22 cellular contexts compared by ENCODE assay signal in the genomic region with DNA sequence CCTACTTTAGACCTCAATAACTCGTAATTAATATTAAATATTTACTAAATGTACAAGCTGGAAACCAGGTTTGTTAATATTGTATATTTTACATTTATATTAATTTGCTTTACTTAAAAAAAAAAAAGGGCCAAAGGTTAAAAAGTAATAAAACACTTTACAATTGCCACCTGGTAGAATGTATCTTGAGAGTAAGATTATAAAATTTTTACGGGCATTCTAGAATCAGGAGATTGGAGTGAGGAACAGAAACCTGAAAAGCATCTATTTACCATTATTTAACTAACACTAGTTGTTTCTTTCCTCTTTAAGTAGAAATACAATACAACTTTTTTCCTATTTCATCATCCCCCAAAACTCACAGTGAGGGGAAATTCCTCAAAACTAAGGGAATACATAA.
"Had no signal": no experiment of that assay in that cellular context is flagged by ENCODE, and none has a peak within 500 bp of the region (broad histone marks: within the 10 kb centered on the region; RNA-seq: fewer than 3 reads in every experiment).

No MANE protein-coding gene starts in this region.

- H3K36me3 Mint-ChIP-seq: natural killer cell treated with Interleukin-12 subunit alpha and Interleukin-12 subunit beta and Interleukin-15 and Interleukin-18, amount 100 ng/mL, for 72 hours had no signal

- FAIRE-seq: keratinocyte had no signal

- H3K27ac ChIP-seq: left ventricle myocardium inferior, ovary, prostate gland, skin epidermis, spleen, tibial nerve, uterus had no signal

- H3K27ac Mint-ChIP-seq: natural killer cell treated with Interleukin-12 subunit alpha and Interleukin-12 subunit beta and Interleukin-15 and Interleukin-18, amount 100 ng/mL, for 72 hours; stimulated activated memory B cell treated with anti-CD40 and anti-IgM and Interleukin-4, amounts not matched to agents 10 μg/mL and 1 μg/mL and 100 μg/mL, for 72 hours; stimulated activated naive CD8-positive, alpha-beta T cell treated with anti-CD3 and anti-CD28 coated beads, Interleukin-15, amount 100 ng/mL, for 72 hours; type B pancreatic cell had no signal

- H3K27me3 Mint-ChIP-seq: naive thymus-derived CD4-positive, alpha-beta T cell; natural killer cell treated with Interleukin-12 subunit alpha and Interleukin-12 subunit beta and Interleukin-15 and Interleukin-18, amount 100 ng/mL, for 72 hours; stimulated activated memory B cell treated with anti-CD40 and anti-IgM and Interleukin-4, amounts not matched to agents 10 μg/mL and 1 μg/mL and 100 μg/mL, for 72 hours; stimulated activated naive CD8-positive, alpha-beta T cell treated with anti-CD3 and anti-CD28 coated beads, Interleukin-15, amount 100 ng/mL, for 72 hours; type B pancreatic cell had no signal

- DNase-seq: hippocampal formation; left ventricle myocardium inferior; mesendoderm; naive thymus-derived CD4-positive, alpha-beta T cell; ovary; right cardiac atrium; spleen; stimulated activated CD4-positive, alpha-beta T cell treated with anti-CD3 and anti-CD28 coated beads, Interleukin-4, amount 100 ng/mL, for 24 hours; stimulated activated naive CD4-positive, alpha-beta T cell treated with Interleukin-2 at 50 U/mL for 16 hours; stimulated activated naive CD8-positive, alpha-beta T cell treated with anti-CD3 and anti-CD28 coated beads, Interleukin-15, amount 100 ng/mL, for 72 hours; substantia nigra; uterus had no signal

- H3K36me3 ChIP-seq: ovary, prostate gland, uterus had no signal

- H3K4me3 ChIP-seq: left ventricle myocardium inferior, lung, ovary, prostate gland, skin epidermis, spleen, tibial nerve, uterus had no signal

- H3K9me3 ChIP-seq: ovary, prostate gland, uterus had no signal

- H3K4me1 Mint-ChIP-seq: mesothelial cell of epicardium; naive thymus-derived CD4-positive, alpha-beta T cell; stimulated activated memory B cell treated with anti-CD40 and anti-IgM and Interleukin-4, amounts not matched to agents 10 μg/mL and 1 μg/mL and 100 μg/mL, for 72 hours; stimulated activated naive CD8-positive, alpha-beta T cell treated with anti-CD3 and anti-CD28 coated beads, Interleukin-15, amount 100 ng/mL, for 72 hours had no signal

- ATAC-seq: naive thymus-derived CD4-positive, alpha-beta T cell; natural killer cell treated with Interleukin-12 subunit alpha and Interleukin-12 subunit beta and Interleukin-15 and Interleukin-18, amount 100 ng/mL, for 72 hours; right cardiac atrium; sciatic nerve; stimulated activated memory B cell treated with anti-CD40 and anti-IgM and Interleukin-4, amounts not matched to agents 10 μg/mL and 1 μg/mL and 100 μg/mL, for 72 hours; stimulated activated naive CD8-positive, alpha-beta T cell treated with anti-CD3 and anti-CD28 coated beads, Interleukin-15, amount 100 ng/mL, for 72 hours had no signal

- H3K9me3 Mint-ChIP-seq: natural killer cell treated with Interleukin-12 subunit alpha and Interleukin-12 subunit beta and Interleukin-15 and Interleukin-18, amount 100 ng/mL, for 72 hours; stimulated activated memory B cell treated with anti-CD40 and anti-IgM and Interleukin-4, amounts not matched to agents 10 μg/mL and 1 μg/mL and 100 μg/mL, for 72 hours; stimulated activated naive CD8-positive, alpha-beta T cell treated with anti-CD3 and anti-CD28 coated beads, Interleukin-15, amount 100 ng/mL, for 72 hours; type B pancreatic cell had no signal

- H3K4me3 Mint-ChIP-seq: mesothelial cell of epicardium; naive thymus-derived CD4-positive, alpha-beta T cell; natural killer cell treated with Interleukin-12 subunit alpha and Interleukin-12 subunit beta and Interleukin-15 and Interleukin-18, amount 100 ng/mL, for 72 hours; stimulated activated memory B cell treated with anti-CD40 and anti-IgM and Interleukin-4, amounts not matched to agents 10 μg/mL and 1 μg/mL and 100 μg/mL, for 72 hours; stimulated activated naive CD8-positive, alpha-beta T cell treated with anti-CD3 and anti-CD28 coated beads, Interleukin-15, amount 100 ng/mL, for 72 hours; type B pancreatic cell had no signal

- H3K4me1 ChIP-seq: left ventricle myocardium inferior, prostate gland, spleen, tibial nerve, uterus had no signal
